Comparison of ENCODE assay signal across 31 cellular contexts in the genomic region with DNA sequence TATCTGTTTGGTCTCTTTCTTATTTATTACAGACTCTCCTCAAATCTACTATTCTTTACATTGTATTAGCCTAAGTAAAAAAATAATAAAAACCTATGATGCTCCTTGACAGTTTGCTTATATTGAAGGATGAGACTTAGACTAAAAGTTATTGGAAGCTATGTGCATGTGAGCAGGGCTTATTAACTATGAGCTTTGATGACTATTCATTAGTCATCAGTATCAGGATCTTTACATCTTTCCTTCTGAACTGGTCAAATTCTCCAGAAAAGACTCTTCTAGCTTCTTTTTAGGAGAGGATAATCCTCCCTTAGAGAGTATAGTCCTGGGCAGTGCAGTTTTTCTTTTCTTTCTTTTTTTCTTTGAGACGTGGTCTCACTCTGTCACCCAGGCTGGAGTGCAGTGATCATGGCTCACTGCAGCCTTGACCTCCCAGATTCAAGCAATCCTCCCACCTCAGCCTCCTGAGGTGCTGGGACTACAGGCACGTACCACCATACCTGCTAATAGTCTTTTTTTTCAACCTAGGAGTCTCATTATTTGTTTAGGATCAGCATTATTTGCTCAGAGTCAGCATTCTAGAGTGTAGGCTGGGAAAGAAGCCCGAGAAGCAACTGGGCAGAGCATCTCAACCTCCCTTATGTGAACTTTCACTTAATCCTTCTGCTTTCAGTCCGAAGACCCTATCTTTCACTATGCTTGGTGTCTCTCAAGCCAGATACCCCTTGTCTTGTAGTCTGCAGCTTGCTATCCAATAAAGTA. TPM values are rescaled to one million over a fixed set of nuclear protein-coding genes. Genes with fewer than 3 reads are reported as not detected.
"Had no signal": no experiment of that assay in that cellular context is flagged by ENCODE, and none has a peak within 500 bp of the region (broad histone marks: within the 10 kb centered on the region; RNA-seq: fewer than 3 reads in every experiment).

No MANE protein-coding gene starts in this region.

- DNase-seq: activated CD4-positive, alpha-beta T cell treated with anti-CD3 and anti-CD28 coated beads for 36 hours; activated CD4-positive, CD25-positive, alpha-beta regulatory T cell; activated CD8-positive, alpha-beta memory T cell treated with anti-CD3 and anti-CD28 coated beads, Interleukin-2, amount 10 ng/mL, durations not matched to agents 7 days and 5 days; activated CD8-positive, alpha-beta T cell treated with anti-CD3 and anti-CD28 coated beads, Interleukin-2, amount 10 ng/mL, durations not matched to agents 7 days and 5 days; activated effector memory CD4-positive, alpha-beta T cell treated with Interleukin-2 at 50 U/mL for 16 hours; activated naive CD4-positive, alpha-beta T cell treated with Interleukin-2 at 50 U/mL for 16 hours; activated T-cell treated with anti-CD3 and anti-CD28 coated beads for 4 hours; activated T-cell treated with anti-CD3 and anti-CD28 coated beads, Interleukin-2, amount 50 U/mL, for 72 hours; anterior cingulate cortex; cerebellar nuclear complex; colonic mucosa; effector memory CD4-positive, alpha-beta T cell; erythroblast; foreskin fibroblast; heart right ventricle; midbrain; naive thymus-derived CD4-positive, alpha-beta T cell; psoas muscle; right cardiac atrium; spleen; stimulated activated naive CD4-positive, alpha-beta T cell; tibial artery had no signal

- H3K4me1 Mint-ChIP-seq: activated CD4-positive, alpha-beta T cell treated with anti-CD3 and anti-CD28 coated beads for 36 hours; activated CD8-positive, alpha-beta memory T cell treated with anti-CD3 and anti-CD28 coated beads, Interleukin-2, amount 10 ng/mL, durations not matched to agents 7 days and 5 days; memory B cell; naive thymus-derived CD4-positive, alpha-beta T cell had no signal

- H3K79me2 ChIP-seq: parathyroid adenoma had no signal

- H3K4me3 Mint-ChIP-seq: activated CD4-positive, alpha-beta T cell treated with anti-CD3 and anti-CD28 coated beads for 36 hours; activated CD8-positive, alpha-beta memory T cell treated with anti-CD3 and anti-CD28 coated beads, Interleukin-2, amount 10 ng/mL, durations not matched to agents 7 days and 5 days; activated CD8-positive, alpha-beta T cell treated with anti-CD3 and anti-CD28 coated beads, Interleukin-2, amount 10 ng/mL, durations not matched to agents 7 days and 5 days; activated naive CD8-positive, alpha-beta T cell; activated T-cell treated with anti-CD3 and anti-CD28 coated beads, Interleukin-2, amount 50 U/mL, for 72 hours; memory B cell; naive thymus-derived CD4-positive, alpha-beta T cell; T-helper 2 cell treated with Interferon-gamma antibody and Interleukin-4, amounts not matched to agents 5 μg/mL and 100 μg/mL, for 36 hours had no signal

- H3K4me1 ChIP-seq: colonic mucosa, heart right ventricle, parathyroid adenoma, psoas muscle, spleen, suprapubic skin, tibial artery had no signal

- H3K27me3 ChIP-seq: cardiac muscle cell, colonic mucosa had no signal

- H3K36me3 Mint-ChIP-seq: activated CD8-positive, alpha-beta memory T cell treated with anti-CD3 and anti-CD28 coated beads, Interleukin-2, amount 10 ng/mL, durations not matched to agents 7 days and 5 days; activated naive CD8-positive, alpha-beta T cell; memory B cell; naive thymus-derived CD4-positive, alpha-beta T cell had no signal

- H3K9ac ChIP-seq: parathyroid adenoma had no signal

- H2AFZ ChIP-seq: parathyroid adenoma had no signal

- H3K27ac Mint-ChIP-seq: activated CD4-positive, alpha-beta T cell treated with anti-CD3 and anti-CD28 coated beads for 36 hours; activated CD8-positive, alpha-beta memory T cell treated with anti-CD3 and anti-CD28 coated beads, Interleukin-2, amount 10 ng/mL, durations not matched to agents 7 days and 5 days; activated CD8-positive, alpha-beta T cell treated with anti-CD3 and anti-CD28 coated beads, Interleukin-2, amount 10 ng/mL, durations not matched to agents 7 days and 5 days; activated naive CD8-positive, alpha-beta T cell; activated T-cell treated with anti-CD3 and anti-CD28 coated beads, Interleukin-2, amount 50 U/mL, for 72 hours; memory B cell; naive thymus-derived CD4-positive, alpha-beta T cell; T-helper 2 cell treated with Interferon-gamma antibody and Interleukin-4, amounts not matched to agents 5 μg/mL and 100 μg/mL, for 36 hours had no signal

- H3K27ac ChIP-seq: cardiac muscle cell, colonic mucosa, heart right ventricle, parathyroid adenoma, psoas muscle, spleen, suprapubic skin, tibial artery had no signal

- H3K9me3 ChIP-seq: colonic mucosa, heart right ventricle, psoas muscle, spleen, suprapubic skin, tibial artery had no signal

- H3K4me3 ChIP-seq: cardiac muscle cell, colonic mucosa, heart right ventricle, psoas muscle, spleen, suprapubic skin, tibial artery had no signal

- H3K9me3 Mint-ChIP-seq: activated T-cell treated with anti-CD3 and anti-CD28 coated beads, Interleukin-2, amount 50 U/mL, for 72 hours; memory B cell; naive thymus-derived CD4-positive, alpha-beta T cell; T-helper 2 cell treated with Interferon-gamma antibody and Interleukin-4, amounts not matched to agents 5 μg/mL and 100 μg/mL, for 36 hours had no signal

- H3K36me3 ChIP-seq: cardiac muscle cell, colonic mucosa, heart right ventricle, spleen, suprapubic skin, tibial artery had no signal

RNA-seq across cellular contexts. Expression of a gene that starts 38.1 kb away (rescaled TPM):
- total RNA-seq: activated CD4-positive, alpha-beta T cell treated with anti-CD3 and anti-CD28 coated beads for 36 hours; activated CD8-positive, alpha-beta memory T cell treated with anti-CD3 and anti-CD28 coated beads, Interleukin-2, amount 10 ng/mL, durations not matched to agents 7 days and 5 days; activated CD8-positive, alpha-beta T cell treated with anti-CD3 and anti-CD28 coated beads, Interleukin-2, amount 10 ng/mL, durations not matched to agents 7 days and 5 days; dermis microvascular lymphatic vessel endothelial cell; glomerular endothelial cell; kidney epithelial cell; naive thymus-derived CD4-positive, alpha-beta T cell; spleen had no signal
- polyA plus RNA-seq: naive thymus-derived CD4-positive, alpha-beta T cell had no signal
